ENCODE assay signal across 25 cellular contexts in genomic region chr10:70176441-70176840, GRCh38.
"Had no signal": no experiment of that assay in that cellular context is flagged by ENCODE, and none has a peak within 500 bp of the region (broad histone marks: within the 10 kb centered on the region; RNA-seq: fewer than 3 reads in every experiment).

No MANE protein-coding gene starts in this region.

- H3K27me3 ChIP-seq: ascending aorta, heart right ventricle, left lung, suprapubic skin, upper lobe of right lung had no signal

- H3K27me3 Mint-ChIP-seq: activated CD4-positive, alpha-beta T cell treated with anti-CD3 and anti-CD28 coated beads for 36 hours had no signal

- H3K4me3 ChIP-seq: ascending aorta, heart right ventricle, left lung, lower lobe of right lung, suprapubic skin, tibial artery, upper lobe of right lung had no signal

- H3K36me3 ChIP-seq: ascending aorta, heart right ventricle, left lung, lower lobe of right lung, suprapubic skin, tibial artery, upper lobe of right lung had no signal

- ATAC-seq: activated CD4-positive, alpha-beta T cell treated with anti-CD3 and anti-CD28 coated beads for 36 hours; activated T-cell treated with anti-CD3 and anti-CD28 coated beads, Interleukin-2, amount 50 U/mL, for 72 hours; effector memory CD8-positive, alpha-beta T cell; heart right ventricle; left lung; lower lobe of right lung; natural killer cell; right cardiac atrium; upper lobe of right lung had no signal

- H3K27ac ChIP-seq: ascending aorta, heart right ventricle, left lung, lower lobe of right lung, suprapubic skin, tibial artery, upper lobe of right lung had no signal

- H3K9me3 Mint-ChIP-seq: activated T-cell treated with anti-CD3 and anti-CD28 coated beads, Interleukin-2, amount 50 U/mL, for 72 hours; effector memory CD8-positive, alpha-beta T cell; T-helper 2 cell treated with Interferon-gamma antibody and Interleukin-4, amounts not matched to agents 5 μg/mL and 100 μg/mL, for 36 hours had no signal

- H3K4me3 Mint-ChIP-seq: activated B cell treated with CpG ODN at 0.5 μM for 24 hours; activated CD4-positive, alpha-beta T cell treated with anti-CD3 and anti-CD28 coated beads for 36 hours; activated naive CD8-positive, alpha-beta T cell; activated T-cell treated with anti-CD3 and anti-CD28 coated beads, Interleukin-2, amount 50 U/mL, for 72 hours; brain; effector memory CD8-positive, alpha-beta T cell; natural killer cell; T-helper 2 cell treated with Interferon-gamma antibody and Interleukin-4, amounts not matched to agents 5 μg/mL and 100 μg/mL, for 36 hours had no signal

- H3K4me1 ChIP-seq: ascending aorta, tibial artery had no signal

- DNase-seq: activated B cell treated with CpG ODN at 0.5 μM for 24 hours; activated CD4-positive, alpha-beta T cell treated with anti-CD3 and anti-CD28 coated beads for 36 hours; activated CD4-positive, alpha-beta T cell treated with anti-CD3 and anti-CD28 coated beads, Interleukin-2, amount 50 U/mL, for 4 hours; activated naive CD4-positive, alpha-beta T cell; activated T-cell treated with anti-CD3 and anti-CD28 coated beads for 4 hours; activated T-cell treated with anti-CD3 and anti-CD28 coated beads, Interleukin-2, amount 50 U/mL, for 72 hours; cortex of kidney; effector memory CD8-positive, alpha-beta T cell; heart right ventricle; left lung; lower lobe of right lung; mesendoderm; natural killer cell; posterior cingulate gyrus; right cardiac atrium; stimulated activated CD4-positive, alpha-beta T cell treated with anti-CD3 and anti-CD28 coated beads, Interleukin-15, amount 100 ng/mL, for 24 hours; stimulated activated CD4-positive, alpha-beta T cell treated with anti-CD3 and anti-CD28 coated beads, Interleukin-2, amount 100 ng/mL, for 24 hours; stimulated activated naive CD4-positive, alpha-beta T cell; tibial artery; upper lobe of right lung had no signal

- H3K27ac Mint-ChIP-seq: activated B cell treated with CpG ODN at 0.5 μM for 24 hours; activated CD4-positive, alpha-beta T cell treated with anti-CD3 and anti-CD28 coated beads for 36 hours; activated naive CD8-positive, alpha-beta T cell; activated T-cell treated with anti-CD3 and anti-CD28 coated beads, Interleukin-2, amount 50 U/mL, for 72 hours; brain; natural killer cell; T-helper 2 cell treated with Interferon-gamma antibody and Interleukin-4, amounts not matched to agents 5 μg/mL and 100 μg/mL, for 36 hours had no signal

- H3K36me3 Mint-ChIP-seq: brain, natural killer cell had no signal
